2 cellular contexts compared by ENCODE assay signal in the genomic region with DNA sequence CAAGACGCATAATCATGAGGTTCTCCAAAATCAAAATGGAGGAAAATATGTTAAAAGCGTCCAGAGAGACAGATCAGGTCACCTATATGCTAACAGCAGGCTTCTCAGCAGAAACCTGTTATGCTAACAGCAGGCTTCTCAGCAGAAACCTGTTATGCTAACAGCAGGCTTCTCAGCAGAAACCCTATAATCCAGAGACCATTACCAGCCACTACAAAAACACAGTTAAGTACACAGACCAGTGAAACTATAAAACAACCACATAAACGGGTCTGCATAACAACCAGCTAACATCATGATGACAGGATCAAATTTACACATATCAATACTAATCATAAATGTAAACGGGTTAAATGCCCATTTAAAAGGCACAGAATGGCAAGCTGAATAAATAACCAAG.
TF ChIP-seq lines count a peak whose summit lies in the region.

No MANE protein-coding gene starts in this region.

TF ChIP-seq in HEK293, 187 proteins besides CTCF, POLR2A, EP300 and RAD21 (continued from another document):
- TF ChIP-seq, protein P1, sequence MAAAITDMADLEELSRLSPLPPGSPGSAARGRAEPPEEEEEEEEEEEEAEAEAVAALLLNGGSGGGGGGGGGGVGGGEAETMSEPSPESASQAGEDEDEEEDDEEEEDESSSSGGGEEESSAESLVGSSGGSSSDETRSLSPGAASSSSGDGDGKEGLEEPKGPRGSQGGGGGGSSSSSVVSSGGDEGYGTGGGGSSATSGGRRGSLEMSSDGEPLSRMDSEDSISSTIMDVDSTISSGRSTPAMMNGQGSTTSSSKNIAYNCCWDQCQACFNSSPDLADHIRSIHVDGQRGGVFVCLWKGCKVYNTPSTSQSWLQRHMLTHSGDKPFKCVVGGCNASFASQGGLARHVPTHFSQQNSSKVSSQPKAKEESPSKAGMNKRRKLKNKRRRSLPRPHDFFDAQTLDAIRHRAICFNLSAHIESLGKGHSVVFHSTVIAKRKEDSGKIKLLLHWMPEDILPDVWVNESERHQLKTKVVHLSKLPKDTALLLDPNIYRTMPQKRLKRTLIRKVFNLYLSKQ (tag by site-specific recombination; IDR thresholded peaks at IDR 0.05; ENCODE audit: borderline replicate concordance), result no peak
- TF ChIP-seq ZEB2 (tag by site-specific recombination; IDR thresholded peaks at IDR 0.05) (no peak), ZNF146 (tag by site-specific recombination; IDR thresholded peaks at IDR 0.05) (no peak), FEZF1 (tag by site-specific recombination; IDR thresholded peaks at IDR 0.05) (peak; percentile 59; the same call in 1 of the 2 replicates), YY1 (tag by site-specific recombination; IDR thresholded peaks at IDR 0.05) (0 out of 2 replicates have a peak, but pooled peaks have one; percentile 28), GFI1B (tag by site-specific recombination; IDR thresholded peaks at IDR 0.05) (no peak), ZNF658 (tag by site-specific recombination; IDR thresholded peaks at IDR 0.05) (no peak)

TF ChIP-seq in H1, 55 proteins besides CTCF, POLR2A, EP300 and RAD21 (continued from another document):
- TF ChIP-seq, protein P2, sequence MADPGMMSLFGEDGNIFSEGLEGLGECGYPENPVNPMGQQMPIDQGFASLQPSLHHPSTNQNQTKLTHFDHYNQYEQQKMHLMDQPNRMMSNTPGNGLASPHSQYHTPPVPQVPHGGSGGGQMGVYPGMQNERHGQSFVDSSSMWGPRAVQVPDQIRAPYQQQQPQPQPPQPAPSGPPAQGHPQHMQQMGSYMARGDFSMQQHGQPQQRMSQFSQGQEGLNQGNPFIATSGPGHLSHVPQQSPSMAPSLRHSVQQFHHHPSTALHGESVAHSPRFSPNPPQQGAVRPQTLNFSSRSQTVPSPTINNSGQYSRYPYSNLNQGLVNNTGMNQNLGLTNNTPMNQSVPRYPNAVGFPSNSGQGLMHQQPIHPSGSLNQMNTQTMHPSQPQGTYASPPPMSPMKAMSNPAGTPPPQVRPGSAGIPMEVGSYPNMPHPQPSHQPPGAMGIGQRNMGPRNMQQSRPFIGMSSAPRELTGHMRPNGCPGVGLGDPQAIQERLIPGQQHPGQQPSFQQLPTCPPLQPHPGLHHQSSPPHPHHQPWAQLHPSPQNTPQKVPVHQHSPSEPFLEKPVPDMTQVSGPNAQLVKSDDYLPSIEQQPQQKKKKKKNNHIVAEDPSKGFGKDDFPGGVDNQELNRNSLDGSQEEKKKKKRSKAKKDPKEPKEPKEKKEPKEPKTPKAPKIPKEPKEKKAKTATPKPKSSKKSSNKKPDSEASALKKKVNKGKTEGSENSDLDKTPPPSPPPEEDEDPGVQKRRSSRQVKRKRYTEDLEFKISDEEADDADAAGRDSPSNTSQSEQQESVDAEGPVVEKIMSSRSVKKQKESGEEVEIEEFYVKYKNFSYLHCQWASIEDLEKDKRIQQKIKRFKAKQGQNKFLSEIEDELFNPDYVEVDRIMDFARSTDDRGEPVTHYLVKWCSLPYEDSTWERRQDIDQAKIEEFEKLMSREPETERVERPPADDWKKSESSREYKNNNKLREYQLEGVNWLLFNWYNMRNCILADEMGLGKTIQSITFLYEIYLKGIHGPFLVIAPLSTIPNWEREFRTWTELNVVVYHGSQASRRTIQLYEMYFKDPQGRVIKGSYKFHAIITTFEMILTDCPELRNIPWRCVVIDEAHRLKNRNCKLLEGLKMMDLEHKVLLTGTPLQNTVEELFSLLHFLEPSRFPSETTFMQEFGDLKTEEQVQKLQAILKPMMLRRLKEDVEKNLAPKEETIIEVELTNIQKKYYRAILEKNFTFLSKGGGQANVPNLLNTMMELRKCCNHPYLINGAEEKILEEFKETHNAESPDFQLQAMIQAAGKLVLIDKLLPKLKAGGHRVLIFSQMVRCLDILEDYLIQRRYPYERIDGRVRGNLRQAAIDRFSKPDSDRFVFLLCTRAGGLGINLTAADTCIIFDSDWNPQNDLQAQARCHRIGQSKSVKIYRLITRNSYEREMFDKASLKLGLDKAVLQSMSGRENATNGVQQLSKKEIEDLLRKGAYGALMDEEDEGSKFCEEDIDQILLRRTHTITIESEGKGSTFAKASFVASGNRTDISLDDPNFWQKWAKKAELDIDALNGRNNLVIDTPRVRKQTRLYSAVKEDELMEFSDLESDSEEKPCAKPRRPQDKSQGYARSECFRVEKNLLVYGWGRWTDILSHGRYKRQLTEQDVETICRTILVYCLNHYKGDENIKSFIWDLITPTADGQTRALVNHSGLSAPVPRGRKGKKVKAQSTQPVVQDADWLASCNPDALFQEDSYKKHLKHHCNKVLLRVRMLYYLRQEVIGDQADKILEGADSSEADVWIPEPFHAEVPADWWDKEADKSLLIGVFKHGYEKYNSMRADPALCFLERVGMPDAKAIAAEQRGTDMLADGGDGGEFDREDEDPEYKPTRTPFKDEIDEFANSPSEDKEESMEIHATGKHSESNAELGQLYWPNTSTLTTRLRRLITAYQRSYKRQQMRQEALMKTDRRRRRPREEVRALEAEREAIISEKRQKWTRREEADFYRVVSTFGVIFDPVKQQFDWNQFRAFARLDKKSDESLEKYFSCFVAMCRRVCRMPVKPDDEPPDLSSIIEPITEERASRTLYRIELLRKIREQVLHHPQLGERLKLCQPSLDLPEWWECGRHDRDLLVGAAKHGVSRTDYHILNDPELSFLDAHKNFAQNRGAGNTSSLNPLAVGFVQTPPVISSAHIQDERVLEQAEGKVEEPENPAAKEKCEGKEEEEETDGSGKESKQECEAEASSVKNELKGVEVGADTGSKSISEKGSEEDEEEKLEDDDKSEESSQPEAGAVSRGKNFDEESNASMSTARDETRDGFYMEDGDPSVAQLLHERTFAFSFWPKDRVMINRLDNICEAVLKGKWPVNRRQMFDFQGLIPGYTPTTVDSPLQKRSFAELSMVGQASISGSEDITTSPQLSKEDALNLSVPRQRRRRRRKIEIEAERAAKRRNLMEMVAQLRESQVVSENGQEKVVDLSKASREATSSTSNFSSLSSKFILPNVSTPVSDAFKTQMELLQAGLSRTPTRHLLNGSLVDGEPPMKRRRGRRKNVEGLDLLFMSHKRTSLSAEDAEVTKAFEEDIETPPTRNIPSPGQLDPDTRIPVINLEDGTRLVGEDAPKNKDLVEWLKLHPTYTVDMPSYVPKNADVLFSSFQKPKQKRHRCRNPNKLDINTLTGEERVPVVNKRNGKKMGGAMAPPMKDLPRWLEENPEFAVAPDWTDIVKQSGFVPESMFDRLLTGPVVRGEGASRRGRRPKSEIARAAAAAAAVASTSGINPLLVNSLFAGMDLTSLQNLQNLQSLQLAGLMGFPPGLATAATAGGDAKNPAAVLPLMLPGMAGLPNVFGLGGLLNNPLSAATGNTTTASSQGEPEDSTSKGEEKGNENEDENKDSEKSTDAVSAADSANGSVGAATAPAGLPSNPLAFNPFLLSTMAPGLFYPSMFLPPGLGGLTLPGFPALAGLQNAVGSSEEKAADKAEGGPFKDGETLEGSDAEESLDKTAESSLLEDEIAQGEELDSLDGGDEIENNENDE (IDR thresholded peaks at IDR 0.05; ENCODE audit: insufficient replicate concordance, low read length), result no peak
- no peak for TF ChIP-seq MAFK (IDR thresholded peaks at IDR 0.05; ENCODE audit: low read depth, low read length)
- no peak for TF ChIP-seq CHD1 (IDR thresholded peaks at IDR 0.05; ENCODE audit: low read depth, low read length)
- no peak for TF ChIP-seq NRF1 (IDR thresholded peaks at IDR 0.05; ENCODE audit: low read depth, low read length)
- TF ChIP-seq, protein P3, sequence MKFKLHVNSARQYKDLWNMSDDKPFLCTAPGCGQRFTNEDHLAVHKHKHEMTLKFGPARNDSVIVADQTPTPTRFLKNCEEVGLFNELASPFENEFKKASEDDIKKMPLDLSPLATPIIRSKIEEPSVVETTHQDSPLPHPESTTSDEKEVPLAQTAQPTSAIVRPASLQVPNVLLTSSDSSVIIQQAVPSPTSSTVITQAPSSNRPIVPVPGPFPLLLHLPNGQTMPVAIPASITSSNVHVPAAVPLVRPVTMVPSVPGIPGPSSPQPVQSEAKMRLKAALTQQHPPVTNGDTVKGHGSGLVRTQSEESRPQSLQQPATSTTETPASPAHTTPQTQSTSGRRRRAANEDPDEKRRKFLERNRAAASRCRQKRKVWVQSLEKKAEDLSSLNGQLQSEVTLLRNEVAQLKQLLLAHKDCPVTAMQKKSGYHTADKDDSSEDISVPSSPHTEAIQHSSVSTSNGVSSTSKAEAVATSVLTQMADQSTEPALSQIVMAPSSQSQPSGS (IDR thresholded peaks at IDR 0.05; ENCODE audit: low read length), result no peak
- no peak for TF ChIP-seq TEAD4 (IDR thresholded peaks at IDR 0.05; ENCODE audit: low read depth, low read length)
- peak in 1 of 2 experiments; percentile 39; a peak in 1 of 4 replicates for TF ChIP-seq HDAC2 (IDR thresholded peaks at IDR 0.05; ENCODE audit: borderline replicate concordance in 1 of 2, low read depth in 2 of 2, low read length in 2 of 2)
- no peak for TF ChIP-seq SP1 (IDR thresholded peaks at IDR 0.05; ENCODE audit: low read depth, low read length)
- no peak for TF ChIP-seq TCF12 (IDR thresholded peaks at IDR 0.05; ENCODE audit: low read depth, low read length)
